In genomic region chr6:131949909-131950766, GRCh38 we compare ENCODE assay signal across 9 cellular contexts. TPM values are rescaled to one million over a fixed set of nuclear protein-coding genes. Genes with fewer than 3 reads are reported as not detected.
DNase-seq lines count a peak whose midpoint lies in the region; ATAC-seq and TF ChIP-seq lines count a peak whose summit lies in the region.
"Had no signal": no experiment of that assay in that cellular context is flagged by ENCODE, and none has a peak within 500 bp of the region (broad histone marks: within the 10 kb centered on the region; RNA-seq: fewer than 3 reads in every experiment).

No MANE protein-coding gene starts in this region.

- H3K4me1 ChIP-seq in endocrine pancreas (ENCODE audit: control insufficient read depth, insufficient read depth, low read length) (no peaks in the 10 kb centered on the region), lower lobe of right lung (peaks cover 32% of the 10 kb centered on the region), stomach smooth muscle (ENCODE audit: control insufficient read depth, insufficient read depth, low read length) (peaks cover 20% of the 10 kb centered on the region)

- H3K27me3 ChIP-seq in endocrine pancreas (ENCODE audit: control insufficient read depth, insufficient read depth, low read length), result no peaks in the 10 kb centered on the region
- no peaks in the 10 kb centered on the region for H3K27me3 ChIP-seq in lower lobe of right lung (ENCODE audit: low read depth)
- H3K27me3 ChIP-seq in stomach smooth muscle (ENCODE audit: control insufficient read depth in 1 of 2, insufficient read depth in 2 of 2, low read length in 2 of 2), result no peaks in the 10 kb centered on the region

- no peaks in the 10 kb centered on the region for H3K9me3 ChIP-seq in endocrine pancreas (ENCODE audit: control insufficient read depth, low read length)
- H3K9me3 ChIP-seq in lower lobe of right lung, result no peaks in the 10 kb centered on the region
- no peaks in the 10 kb centered on the region for H3K9me3 ChIP-seq in stomach smooth muscle (ENCODE audit: control insufficient read depth in 2 of 2, low read length in 2 of 2)

- no peaks in the 10 kb centered on the region for H3K9me3 Mint-ChIP-seq in T-helper 1 cell treated with Interleukin-12 subunit alpha and Interleukin-12 subunit beta and Interleukin-4 antibody, amounts not matched to agents 30 μg/mL and 1 μg/mL, for 36 hours

- peak overlapping the region; percentile 71 for H3K4me3 Mint-ChIP-seq in T-helper 1 cell treated with Interleukin-12 subunit alpha and Interleukin-12 subunit beta and Interleukin-4 antibody, amounts not matched to agents 30 μg/mL and 1 μg/mL, for 36 hours

- no peaks in the 10 kb centered on the region for H3K36me3 Mint-ChIP-seq in T-helper 1 cell treated with Interleukin-12 subunit alpha and Interleukin-12 subunit beta and Interleukin-4 antibody, amounts not matched to agents 30 μg/mL and 1 μg/mL, for 36 hours (ENCODE audit: low read depth)

- H3K36me3 ChIP-seq in endocrine pancreas (ENCODE audit: control insufficient read depth, insufficient read depth, low read length), result no peaks in the 10 kb centered on the region
- no peaks in the 10 kb centered on the region for H3K36me3 ChIP-seq in lower lobe of right lung
- peaks cover 0 to 3% of the 10 kb centered on the region in 2 donors for H3K36me3 ChIP-seq in stomach smooth muscle (ENCODE audit: control insufficient read depth in 2 of 2, insufficient read depth in 2 of 2, low read length in 2 of 2)

- in situ Hi-C loops in KBM-7 (cut with MboI; ENCODE audit: low pct_unique_long_range_greater_than_20kb, low sequenced_read_pairs), result no loop called here

- H3K27me3 Mint-ChIP-seq in T-helper 1 cell treated with Interleukin-12 subunit alpha and Interleukin-12 subunit beta and Interleukin-4 antibody, amounts not matched to agents 30 μg/mL and 1 μg/mL, for 36 hours (ENCODE audit: low read depth), result peaks cover 79% of the 10 kb centered on the region

- ATAC-seq in lower lobe of right lung, result peak; percentile 66 to 70

- H3K27ac ChIP-seq in lower lobe of right lung (peak overlapping the region; percentile 91), stomach smooth muscle (ENCODE audit: low read length) (peak overlapping the region; percentile 91)

- H3K4me3 ChIP-seq in endocrine pancreas (ENCODE audit: control insufficient read depth, insufficient read depth, low read length) (peak overlapping the region; percentile 48), lower lobe of right lung (peak overlapping the region; percentile 61), stomach smooth muscle (ENCODE audit: low read length in 2 of 2) (peak overlapping the region; percentile 89 to 91)

- intact Hi-C loops in lower lobe of right lung (cut with DNase I), result no loop called here

- H3K9ac ChIP-seq in endocrine pancreas (ENCODE audit: control insufficient read depth, insufficient read depth, low read length) (peak overlapping the region; percentile 57), stomach smooth muscle (ENCODE audit: low read length in 2 of 2) (peak overlapping the region; percentile 79 to 84)

- peak; percentile 46 for TF ChIP-seq CTCF in lower lobe of right lung (IDR thresholded peaks at IDR 0.05)

- H3K27ac Mint-ChIP-seq in T-helper 1 cell treated with Interleukin-12 subunit alpha and Interleukin-12 subunit beta and Interleukin-4 antibody, amounts not matched to agents 30 μg/mL and 1 μg/mL, for 36 hours, result no peak overlapping the region

- DNase-seq in NCI-H345 (lab: John Stamatoyannopoulos, UW) (peak; percentile 9), NCI-H345 treated with DMSO at 0.1 percent for 48 hours (lab: John Stamatoyannopoulos, UW; ENCODE audit: unreplicated experiment) (no peak), KBM-7 (peak; percentile 29), lower lobe of right lung (peak; percentile 74)
- DNase-seq in stimulated activated naive CD4-positive, alpha-beta T cell treated with Interleukin-2 at 50 U/mL for 16 hours (lab: John Stamatoyannopoulos, UW), result no peak
- DNase-seq: DND-41 had no signal

- peaks cover 5% of the 10 kb centered on the region for H3K4me1 Mint-ChIP-seq in T-helper 1 cell treated with Interleukin-12 subunit alpha and Interleukin-12 subunit beta and Interleukin-4 antibody, amounts not matched to agents 30 μg/mL and 1 μg/mL, for 36 hours (ENCODE audit: low read depth)

RNA-seq across cellular contexts. Expression of gene CCN2, which starts 1.0 kb away (rescaled TPM):
- total RNA-seq in lower lobe of right lung, result 83.1 TPM

Comparison
In these comparisons a context has a peak if more than half of its experiments do, and no peak if none do; other contexts are left out.
1. DNase-seq: peak in NCI-H345 (single experiment), KBM-7 (single experiment) and lower lobe of right lung (single experiment); none in NCI-H345 treated with DMSO at 0.1 percent for 48 hours (single experiment) and stimulated activated naive CD4-positive, alpha-beta T cell treated with Interleukin-2 at 50 U/mL for 16 hours (single experiment).
2. Peak in every context shown above with its lines, with median percentiles within 50 percentile points of each other: H3K4me3 ChIP-seq.